In genomic region chr7:8282871-8283270, GRCh38 we compare ENCODE assay signal across 24 cellular contexts. TPM values are rescaled to one million over a fixed set of nuclear protein-coding genes. Genes with fewer than 3 reads are reported as not detected.
DNase-seq lines count a peak whose midpoint lies in the region; ATAC-seq, FAIRE-seq and TF ChIP-seq lines count a peak whose summit lies in the region.
"Had no signal": no experiment of that assay in that cellular context is flagged by ENCODE, and none has a peak within 500 bp of the region (broad histone marks: within the 10 kb centered on the region; RNA-seq: fewer than 3 reads in every experiment).

No MANE protein-coding gene starts in this region.

- H3K79me2 ChIP-seq in K562 (ENCODE audit: control insufficient read depth, insufficient read depth, low read length): no peaks in the 10 kb centered on the region

- POLR2A ChIA-PET in K562 (lab: Yijun Ruan, JAX): no interaction called here

- H3K9me3 ChIP-seq in cardiac muscle cell (ENCODE audit: low read depth) (no peaks in the 10 kb centered on the region), left ventricle myocardium inferior (replicated peaks) (no peaks in the 10 kb centered on the region), K562 (replicated peaks; ENCODE audit: control insufficient read depth, insufficient read depth, low read depth, low read length) (no peaks in the 10 kb centered on the region), vagina (no peaks in the 10 kb centered on the region)
- H3K9me3 ChIP-seq: A549, BE2C had no signal

- CTCF ChIA-PET in K562 (lab: Yijun Ruan, JAX; ENCODE audit: low intra/inter-chr PET ratio): no interaction called here

- FAIRE-seq in K562 (lab: Jason Lieb, UNC) (peak; percentile 49), urothelium cell line (lab: Jason Lieb, UNC) (peak; percentile 42)
- FAIRE-seq: A549, D721Med, G401.6, GM12892, GM19239 had no signal

- no peak overlapping the region for H3K4me3 ChIP-seq in cardiac muscle cell
- H3K4me3 ChIP-seq in left ventricle myocardium inferior: no peak overlapping the region
- H3K4me3 ChIP-seq in K562: no peak overlapping the region
- H3K4me3 ChIP-seq in vagina: no peak overlapping the region
- H3K4me3 ChIP-seq: A549; BLaER1 treated with 17β-estradiol and CSF1 and Interleukin-3, amounts not matched to agents 10 nM and 100 nM; GM23248 had no signal

- 58% methylated on average over 2 of the region's 2 CpGs for WGBS in K562 (ENCODE audit: insufficient coverage, low coverage, missing lambda C conversion rate)

- BruUV-seq in K562 (replicated peaks; lab: Mats Ljungman, UMichigan): no TSS peak

- H2AFZ ChIP-seq in K562 (ENCODE audit: low read depth, low read length): peak overlapping the region; percentile 29
- H2AFZ ChIP-seq: GM23248 had no signal

- H3K36me3 ChIP-seq in cardiac muscle cell: no peaks in the 10 kb centered on the region
- H3K36me3 ChIP-seq in left ventricle myocardium inferior: no peaks in the 10 kb centered on the region
- H3K36me3 ChIP-seq in K562 (ENCODE audit: control insufficient read depth, insufficient read depth, low read length): no peaks in the 10 kb centered on the region
- H3K36me3 ChIP-seq in vagina: no peaks in the 10 kb centered on the region
- H3K36me3 ChIP-seq: BE2C; BLaER1 treated with 17β-estradiol and CSF1 and Interleukin-3, amounts not matched to agents 10 nM and 100 nM had no signal

- no peak overlapping the region for H3K4me2 ChIP-seq in K562 (ENCODE audit: insufficient read depth, low read length)
- H3K4me2 ChIP-seq: A549; BLaER1 treated with 17β-estradiol and CSF1 and Interleukin-3, amounts not matched to agents 10 nM and 100 nM had no signal

- in situ Hi-C loops in K562 (cut with MboI): loop anchor here (25.0 kb wide), 1 partner anchor 1321 kb away; no protein-coding TSS in a partner anchor

- no peaks in the 10 kb centered on the region for H3K9me1 ChIP-seq in K562 (ENCODE audit: control insufficient read depth, insufficient read depth, low read length)

- DNase-seq in cardiac muscle cell (ENCODE audit: low read depth in 1 of 2, low spot score in 1 of 2) (no peak), cardiac septum (ENCODE audit: low spot score) (no peak), left ventricle myocardium inferior (no peak), left ventricle myocardium superior (no peak), K562 (ENCODE audit: extremely low read depth in 1 of 4, low spot score in 3 of 4) (no peak), urothelium cell line (ENCODE audit: low spot score) (no peak), vagina (ENCODE audit: extremely low spot score in 2 of 2) (no peak)
- DNase-seq: 8988T; ACHN; AML-193; BE2C; CD4-positive, alpha-beta T cell; CD8-positive, alpha-beta memory T cell; DMS 273 treated with DMSO at 0.1 percent for 48 hours; DND-41; GM23248; H9 had no signal

- no peaks in the 10 kb centered on the region for H4K20me1 ChIP-seq in K562 (replicated peaks; ENCODE audit: control insufficient read depth, insufficient read depth, low read length)
- H4K20me1 ChIP-seq: BLaER1 treated with 17β-estradiol and CSF1 and Interleukin-3, amounts not matched to agents 10 nM and 100 nM had no signal

- H3K4me1 ChIP-seq in cardiac muscle cell (ENCODE audit: low read depth) (peaks cover 34% of the 10 kb centered on the region), left ventricle myocardium inferior (peaks cover 43% of the 10 kb centered on the region), K562 (replicated peaks in 1 of 2; ENCODE audit: control insufficient read depth in 2 of 2, insufficient read depth in 2 of 2, low read length in 2 of 2) (no peaks in the 10 kb centered on the region; a peak in 1 of 5 replicates), vagina (no peaks in the 10 kb centered on the region)
- H3K4me1 ChIP-seq: A549; BLaER1 treated with 17β-estradiol and CSF1 and Interleukin-3, amounts not matched to agents 10 nM and 100 nM had no signal

- no peak for TF ChIP-seq CTCF in cardiac muscle cell (IDR thresholded peaks at IDR 0.05; ENCODE audit: low read depth, low read length)
- TF ChIP-seq CTCF in left ventricle myocardium inferior (IDR thresholded peaks at IDR 0.05; ENCODE audit: borderline replicate concordance): no peak
- no peak for TF ChIP-seq CTCF in K562 (IDR thresholded peaks at IDR 0.05 in 2 of 3, conservative IDR thresholded peaks at IDR 0.05 in 1 of 3; ENCODE audit: insufficient read depth in 2 of 3, low read depth in 1 of 3, low read length in 3 of 3)
- TF ChIP-seq CTCF in vagina (IDR thresholded peaks at IDR 0.05): no peak

- H3K27ac ChIP-seq in cardiac muscle cell (peak overlapping the region; percentile 90), left ventricle myocardium inferior (replicated peaks) (peak overlapping the region; percentile 87), K562 (ENCODE audit: extremely low read depth, low read depth, low read length) (no peak overlapping the region), vagina (no peak overlapping the region)
- H3K27ac ChIP-seq: A549; BLaER1 treated with 17β-estradiol and CSF1 and Interleukin-3, amounts not matched to agents 10 nM and 100 nM; GM23248 had no signal

- TF ChIP-seq EP300 in K562 (IDR thresholded peaks at IDR 0.05; ENCODE audit: low read length): no peak

- ATAC-seq in left ventricle myocardium superior: no peak
- ATAC-seq in K562: no peak
- ATAC-seq: A549, HCT116 had no signal

- intact Hi-C loops in cardiac septum (cut with DNase I): loop anchor here (5.0 to 10.0 kb wide), 2 partner anchors 51 to 598 kb away; no protein-coding TSS in a partner anchor
- intact Hi-C loops in left ventricle myocardium inferior (cut with micrococcal nuclease): no loop called here
- intact Hi-C loops in left ventricle myocardium superior (cut with micrococcal nuclease): no loop called here
- intact Hi-C loops in K562 (cut with micrococcal nuclease): no loop called here
- intact Hi-C loops in vagina (cut with DNase I): no loop called here

- no peak for TF ChIP-seq POLR2A in K562 (conservative IDR thresholded peaks at IDR 0.05)
- no peak for TF ChIP-seq POLR2A in vagina (IDR thresholded peaks at IDR 0.05)

- no peak for TF ChIP-seq RAD21 in K562 (CRISPR knock-in tag; conservative IDR thresholded peaks at IDR 0.05 in 1 of 2, IDR thresholded peaks at IDR 0.05 in 1 of 2)

- H3K27me3 ChIP-seq in cardiac muscle cell: no peaks in the 10 kb centered on the region
- H3K27me3 ChIP-seq in left ventricle myocardium inferior (ENCODE audit: low read depth): no peaks in the 10 kb centered on the region
- H3K27me3 ChIP-seq in K562 (ENCODE audit: control insufficient read depth in 2 of 2, insufficient read depth in 2 of 2, low read length in 2 of 2): no peaks in the 10 kb centered on the region
- no peaks in the 10 kb centered on the region for H3K27me3 ChIP-seq in vagina
- H3K27me3 ChIP-seq: BE2C; BLaER1 treated with 17β-estradiol and CSF1 and Interleukin-3, amounts not matched to agents 10 nM and 100 nM had no signal

- no peak overlapping the region for H3K9ac ChIP-seq in K562 (ENCODE audit: insufficient read depth in 1 of 2, low read depth in 2 of 2, low read length in 2 of 2)
- H3K9ac ChIP-seq: BLaER1 treated with 17β-estradiol and CSF1 and Interleukin-3, amounts not matched to agents 10 nM and 100 nM; GM23248 had no signal

TF ChIP-seq in K562, 482 proteins besides CTCF, POLR2A, EP300 and RAD21:
- TF ChIP-seq EWSR1 (IDR thresholded peaks at IDR 0.05; ENCODE audit: borderline replicate concordance, low read depth, partially characterized antibody) (no peak), ZNF589 (CRISPR knock-in tag; IDR thresholded peaks at IDR 0.05; ENCODE audit: low read depth) (no peak), NR2C1 (IDR thresholded peaks at IDR 0.05) (peak; percentile 73), NR2C1 (tag; IDR thresholded peaks at IDR 0.05) (peak; percentile 73), NR2C2 (CRISPR knock-in tag; IDR thresholded peaks at IDR 0.05) (no peak), NR2C2 (tag; IDR thresholded peaks at IDR 0.05) (peak; percentile 55; the same call in 1 of the 2 replicates)

RNA-seq across cellular contexts. Expression of gene ICA1, which starts 20.9 kb away (rescaled TPM):
- 7.7 and 60.7 TPM in 2 replicates for total RNA-seq in cardiac muscle cell
- 22.2 and 34.8 TPM in 2 replicates for polyA plus RNA-seq in cardiac muscle cell
- 76.0 TPM for total RNA-seq in cardiac septum
- 54.9 TPM for total RNA-seq in left ventricle myocardium inferior
- total RNA-seq in left ventricle myocardium superior: 51.0 TPM
- 20.3 and 57.6 TPM in 2 replicates for total RNA-seq in K562 (2011; cell fraction: chromatin; rRNA removed; ENCODE audit: low replicate concordance)
- 10.7 and 12.4 TPM in 2 replicates for total RNA-seq in K562 (2011; cell fraction: nucleolus; rRNA removed)
- 18.8 and 19.2 TPM in 2 replicates for total RNA-seq in K562 (2011; cell fraction: nucleoplasm; rRNA removed)
- 12.7 and 16.4 TPM in 2 replicates for total RNA-seq in K562 (2014; rRNA removed)
- total RNA-seq in K562 (2014; rRNA removed; fragmentation: Illumina TruSeq; extraction: Trizol): 18.5 and 23.0 TPM in 2 replicates
- 16.1 and 16.4 TPM in 2 replicates for total RNA-seq in K562 (2015; rRNA removed; fragmentation: Illumina TruSeq; extraction: Trizol)
- total RNA-seq in K562 (2021): 17.8 and 18.5 TPM in 2 replicates
- 19.8 and 26.0 TPM in 2 replicates for polyA plus RNA-seq in K562 (2011; rRNA removed)
- 4.8 and 11.7 TPM in 2 replicates for polyA plus RNA-seq in K562 (2011; cell fraction: cytosol; rRNA removed)
- polyA plus RNA-seq in K562 (2011; cell fraction: nucleus; rRNA removed): 11.4 and 24.9 TPM in 2 replicates
- 13.9 and 35.9 TPM in 2 replicates for polyA plus RNA-seq in K562 (2012)
- 17.2 and 22.3 TPM in 2 replicates for polyA plus RNA-seq in K562 (2014; fragmentation: Illumina TruSeq; extraction: Trizol)
- polyA plus RNA-seq in K562 (2014; fragmentation: Nextera tagmentation; extraction: Ambion mirVana): 10 to 100 TPM in 1 of 2 experiments, 1 to 10 TPM in 1; 7.1 to 10.7 TPM
- 14.2 and 17.8 TPM in 2 replicates for polyA plus RNA-seq in K562 (2014; rRNA removed)
- polyA minus RNA-seq in K562 (2011; rRNA and poly(A)+ RNA removed): 23.8 and 38.1 TPM in 2 replicates
- 6.6 and 7.9 TPM in 2 replicates for polyA minus RNA-seq in K562 (2011; cell fraction: cytosol; rRNA and poly(A)+ RNA removed)
- 10.2 and 35.3 TPM in 2 replicates for polyA minus RNA-seq in K562 (2011; cell fraction: nucleus; rRNA and poly(A)+ RNA removed)
- total RNA-seq in vagina: 25.5 TPM
- total RNA-seq: GM23248 had no signal
- polyA plus RNA-seq: GM23248 had no signal

Comparison
In these comparisons a context has a peak if more than half of its experiments do, and no peak if none do; other contexts are left out.
1. H3K27ac ChIP-seq: peak in cardiac muscle cell (single experiment) and left ventricle myocardium inferior (single experiment); none in K562 (single experiment) and vagina (single experiment).